8 cellular contexts compared by ENCODE assay signal in genomic region chr1:120700807-120701559, GRCh38. TPM values are rescaled to one million over a fixed set of nuclear protein-coding genes. Genes with fewer than 3 reads are reported as not detected.
DNase-seq lines count a peak whose midpoint lies in the region; ATAC-seq and TF ChIP-seq lines count a peak whose summit lies in the region.
"Not testable (repeated sequence)": the region's sequence is repeated elsewhere in the genome, so short reads cannot be mapped to it uniquely, and the experiment has no call there.

No MANE protein-coding gene starts in this region.

- POLR2A ChIA-PET in AG04449 (lab: Yijun Ruan, JAX) = not testable (repeated sequence)

- not testable (repeated sequence) for H3K27me3 Mint-ChIP-seq in activated CD4-positive, alpha-beta T cell treated with anti-CD3 and anti-CD28 coated beads, Interleukin-2, amount 10 ng/mL, durations not matched to agents 24 days and 14 days; neural progenitor cell (ENCODE audit: insufficient read depth, low read depth)

- H3K4me3 ChIP-seq in AG04449 (ENCODE audit: low read depth, low read length) (peak overlapping the region; percentile 29; the same call in 1 of the 2 replicates), HUES64 (ENCODE audit: low read length) (peak overlapping the region; percentile 49), breast epithelium (peak overlapping the region in 2 of 3 donors; percentile 31 to 40), fibroblast of the aortic adventitia (ENCODE audit: low read depth, low read length) (peak overlapping the region; percentile 35), kidney epithelial cell (ENCODE audit: low read depth, low read length) (peak overlapping the region; percentile 18), neural progenitor cell (peak overlapping the region; percentile 49)

- not testable (repeated sequence) for H3F3A ChIP-seq in neural progenitor cell (ENCODE audit: low read depth)

- not testable (repeated sequence) for H3K9ac ChIP-seq in HUES64 (ENCODE audit: low read depth, low read length); neural progenitor cell

- not testable (repeated sequence) for ATAC-seq in stimulated activated effector memory CD8-positive, alpha-beta T cell treated with anti-CD3 and anti-CD28 coated beads, Interleukin-12 subunit alpha, Interleukin-12 subunit beta, amount 100 ng/mL, for 72 hours

- peak overlapping the region; percentile 47 for H3K4me3 Mint-ChIP-seq in activated CD4-positive, alpha-beta T cell treated with anti-CD3 and anti-CD28 coated beads, Interleukin-2, amount 10 ng/mL, durations not matched to agents 24 days and 14 days
- not testable (repeated sequence) for H3K4me3 Mint-ChIP-seq in neural progenitor cell
- peak overlapping the region; percentile 38 for H3K4me3 Mint-ChIP-seq in stimulated activated effector memory CD8-positive, alpha-beta T cell treated with anti-CD3 and anti-CD28 coated beads, Interleukin-12 subunit alpha, Interleukin-12 subunit beta, amount 100 ng/mL, for 72 hours

- not testable (repeated sequence) for H3K36me3 Mint-ChIP-seq in activated CD4-positive, alpha-beta T cell treated with anti-CD3 and anti-CD28 coated beads, Interleukin-2, amount 10 ng/mL, durations not matched to agents 24 days and 14 days (ENCODE audit: low read depth); neural progenitor cell; stimulated activated effector memory CD8-positive, alpha-beta T cell treated with anti-CD3 and anti-CD28 coated beads, Interleukin-12 subunit alpha, Interleukin-12 subunit beta, amount 100 ng/mL, for 72 hours

- not testable (repeated sequence) for H4K20me1 ChIP-seq in neural progenitor cell (ENCODE audit: low read depth)

- H3K4me2 ChIP-seq in neural progenitor cell = peak overlapping the region; percentile 74

- H3K27ac Mint-ChIP-seq in activated CD4-positive, alpha-beta T cell treated with anti-CD3 and anti-CD28 coated beads, Interleukin-2, amount 10 ng/mL, durations not matched to agents 24 days and 14 days; neural progenitor cell; stimulated activated effector memory CD8-positive, alpha-beta T cell treated with anti-CD3 and anti-CD28 coated beads, Interleukin-12 subunit alpha, Interleukin-12 subunit beta, amount 100 ng/mL, for 72 hours: not testable (repeated sequence)

- not testable (repeated sequence) for H3K27ac ChIP-seq in HUES64 (ENCODE audit: low read depth, low read length); breast epithelium; neural progenitor cell

- TF ChIP-seq POLR2A in breast epithelium (IDR thresholded peaks at IDR 0.05) = not testable (repeated sequence)

- not testable (repeated sequence) for H3K79me2 ChIP-seq in neural progenitor cell (ENCODE audit: low read depth)

- H3K4me1 ChIP-seq in HUES64 (ENCODE audit: insufficient read depth, low read length); breast epithelium; neural progenitor cell: not testable (repeated sequence)

- H2AFZ ChIP-seq in neural progenitor cell (replicated peaks) = peak overlapping the region; percentile 89

- not testable (repeated sequence) for H3K9me3 Mint-ChIP-seq in activated CD4-positive, alpha-beta T cell treated with anti-CD3 and anti-CD28 coated beads, Interleukin-2, amount 10 ng/mL, durations not matched to agents 24 days and 14 days; neural progenitor cell; stimulated activated effector memory CD8-positive, alpha-beta T cell treated with anti-CD3 and anti-CD28 coated beads, Interleukin-12 subunit alpha, Interleukin-12 subunit beta, amount 100 ng/mL, for 72 hours

- not testable (repeated sequence) for H3K9me3 ChIP-seq in HUES64 (ENCODE audit: insufficient read depth, low read depth, low read length); breast epithelium; neural progenitor cell (ENCODE audit: low read depth)

- WGBS in HUES64 = 7% methylated on average over 16 of the region's 53 CpGs

- intact Hi-C loops in activated CD4-positive, alpha-beta T cell treated with anti-CD3 and anti-CD28 coated beads, Interleukin-2, amount 10 ng/mL, durations not matched to agents 24 days and 14 days (cut with micrococcal nuclease); breast epithelium (cut with DNase I; ENCODE audit: low total_unique reads): not testable (repeated sequence)

- H3K4me1 Mint-ChIP-seq in activated CD4-positive, alpha-beta T cell treated with anti-CD3 and anti-CD28 coated beads, Interleukin-2, amount 10 ng/mL, durations not matched to agents 24 days and 14 days; neural progenitor cell; stimulated activated effector memory CD8-positive, alpha-beta T cell treated with anti-CD3 and anti-CD28 coated beads, Interleukin-12 subunit alpha, Interleukin-12 subunit beta, amount 100 ng/mL, for 72 hours: not testable (repeated sequence)

- not testable (repeated sequence) for DNase-seq in AG04449 (ENCODE audit: low read depth, low spot score); breast epithelium (ENCODE audit: low spot score in 2 of 2); fibroblast of the aortic adventitia (ENCODE audit: low read depth); kidney epithelial cell (ENCODE audit: low read depth); neural progenitor cell (ENCODE audit: low spot score)
- DNase-seq in activated CD4-positive, alpha-beta T cell treated with anti-CD3 and anti-CD28 coated beads, Interleukin-2, amount 10 ng/mL, durations not matched to agents 24 days and 14 days = peak; percentile 48
- DNase-seq in stimulated activated effector memory CD8-positive, alpha-beta T cell treated with anti-CD3 and anti-CD28 coated beads, Interleukin-12 subunit alpha, Interleukin-12 subunit beta, amount 100 ng/mL, for 72 hours (ENCODE audit: low spot score in 2 of 2) = peak in 1 of 2 donors; percentile 48

- TF ChIP-seq CTCF in AG04449 (IDR thresholded peaks at IDR 0.05; ENCODE audit: insufficient read depth, low read length, missing control alignments); breast epithelium (IDR thresholded peaks at IDR 0.05); fibroblast of the aortic adventitia (IDR thresholded peaks at IDR 0.05; ENCODE audit: insufficient read depth, low read length); kidney epithelial cell (IDR thresholded peaks at IDR 0.05; ENCODE audit: insufficient read depth, low read length, poor library complexity, severe bottlenecking); neural progenitor cell (IDR thresholded peaks at IDR 0.05): not testable (repeated sequence)

- CTCF ChIA-PET in AG04449 (lab: Yijun Ruan, JAX) = not testable (repeated sequence)

- not testable (repeated sequence) for H3K36me3 ChIP-seq in HUES64 (ENCODE audit: insufficient read depth, low read length); breast epithelium; kidney epithelial cell (ENCODE audit: control insufficient read depth, insufficient read depth, low read length); neural progenitor cell

- peaks cover 15% of the 10 kb centered on the region for H3K27me3 ChIP-seq in HUES64 (ENCODE audit: insufficient read depth, low read length)
- not testable (repeated sequence) for H3K27me3 ChIP-seq in breast epithelium; kidney epithelial cell (ENCODE audit: control insufficient read depth, insufficient read depth, low read length); neural progenitor cell

RNA-seq across cellular contexts. Expression of gene NBPF26, which starts 22.8 kb away (rescaled TPM):
- 3.6 TPM for polyA plus RNA-seq in HUES64 (2013, experiment 1 of 2)
- polyA plus RNA-seq in HUES64 (2013, experiment 2 of 2) = 5.9 TPM
- 6.5 and 6.9 TPM in 2 replicates for total RNA-seq in activated CD4-positive, alpha-beta T cell treated with anti-CD3 and anti-CD28 coated beads, Interleukin-2, amount 10 ng/mL, durations not matched to agents 24 days and 14 days
- total RNA-seq in breast epithelium = 10 to 100 TPM; 20.2 to 37.6 (median 22.3) TPM
- total RNA-seq in fibroblast of the aortic adventitia (ENCODE audit: low replicate concordance) = 14.9 and 32.5 TPM in 2 replicates
- 15.9 and 17.1 TPM in 2 replicates for total RNA-seq in kidney epithelial cell
- total RNA-seq in neural progenitor cell (ENCODE audit: low replicate concordance) = 14.5 and 25.1 TPM in 2 replicates
